Comparison of ENCODE assay signal across 18 cellular contexts in the genomic region with DNA sequence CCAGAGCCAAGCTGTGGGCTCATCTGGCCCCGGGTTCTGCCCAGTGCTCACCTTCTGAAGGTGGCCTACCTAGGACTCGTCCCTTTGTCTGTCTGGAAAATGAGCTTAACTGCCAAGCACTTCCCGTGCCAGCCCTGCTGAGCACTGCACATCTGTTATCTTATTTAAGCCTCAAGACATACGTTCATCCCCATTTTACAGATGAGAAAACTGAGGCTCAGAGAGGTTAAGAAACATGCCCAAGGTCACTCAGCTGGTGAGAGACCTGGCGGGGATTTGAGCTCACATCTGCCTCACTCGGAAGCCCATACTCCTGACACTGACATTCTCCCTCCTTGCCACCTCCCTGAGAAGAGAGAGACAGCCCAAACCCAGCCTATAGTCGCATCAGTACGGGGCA.
A peak's percentile ranks its signal among the peaks of the same experiment; 100 is the strongest.
DNase-seq lines count a peak whose midpoint lies in the region; ATAC-seq, FAIRE-seq and TF ChIP-seq lines count a peak whose summit lies in the region.
"Had no signal": no experiment of that assay in that cellular context is flagged by ENCODE, and none has a peak within 500 bp of the region (broad histone marks: within the 10 kb centered on the region; RNA-seq: fewer than 3 reads in every experiment).

No MANE protein-coding gene starts in this region.

- H2BK12ac ChIP-seq in H1 (ENCODE audit: low read depth, low read length): no peak overlapping the region

- FAIRE-seq in HepG2 (lab: Jason Lieb, UNC): no peak
- FAIRE-seq in H1 (lab: Jason Lieb, UNC): no peak
- FAIRE-seq: GM12878, GM19239, H54 had no signal

- no peak overlapping the region for H4K5ac ChIP-seq in H1 (ENCODE audit: insufficient read length, low read depth, low read length)

- H4K20me1 ChIP-seq in HepG2 (ENCODE audit: insufficient read depth, low read length): no peaks in the 10 kb centered on the region
- H4K20me1 ChIP-seq in H1 (replicated peaks in 1 of 2; ENCODE audit: control insufficient read depth in 1 of 2, insufficient read depth in 2 of 2, low read length in 2 of 2): peaks cover 0 to 3% of the 10 kb centered on the region in 2 experiments
- H4K20me1 ChIP-seq: BLaER1 treated with 17β-estradiol and CSF1 and Interleukin-3, amounts not matched to agents 10 nM and 100 nM had no signal

- H3K23ac ChIP-seq in H1 (ENCODE audit: insufficient read length): no peak overlapping the region

- no peak for TF ChIP-seq RAD21 in HepG2 (CRISPR knock-in tag; IDR thresholded peaks at IDR 0.05)
- no peak for TF ChIP-seq RAD21 in H1 (IDR thresholded peaks at IDR 0.05 in 1 of 2, conservative IDR thresholded peaks at IDR 0.05 in 1 of 2; ENCODE audit: low read depth in 2 of 2, low read length in 2 of 2)

- H2AK5ac ChIP-seq in H1 (ENCODE audit: low read depth, low read length): no peak overlapping the region

- H3K23me2 ChIP-seq in H1 (ENCODE audit: low read depth, low read length): peaks cover 2% of the 10 kb centered on the region; the same call in 1 of the 2 replicates

- H4K91ac ChIP-seq in H1 (replicated peaks; ENCODE audit: insufficient read length, low read length): no peak overlapping the region

- no peak for ATAC-seq in HepG2
- no peak for ATAC-seq in right lobe of liver
- no peak for ATAC-seq in SK-N-SH treated with all-trans-retinoic acid at 6 μM for 48 hours
- ATAC-seq: GM12878, HCT116 had no signal

- TF ChIP-seq POLR2A in HepG2 (IDR thresholded peaks at IDR 0.05; ENCODE audit: insufficient read depth in 1 of 2, low read depth in 2 of 2, low read length in 2 of 2) (no peak), right lobe of liver (IDR thresholded peaks at IDR 0.05) (no peak), H1 (IDR thresholded peaks at IDR 0.05; ENCODE audit: control extremely low read depth in 1 of 2, low read depth in 2 of 2, low read length in 2 of 2) (no peak), spleen (IDR thresholded peaks at IDR 0.05) (no peak)

- no peak overlapping the region for H3K4me3 ChIP-seq in HepG2 (replicated peaks in 1 of 3; ENCODE audit: insufficient read depth in 1 of 3, low read depth in 2 of 3, low read length in 3 of 3)
- no peak overlapping the region for H3K4me3 ChIP-seq in right lobe of liver
- no peak overlapping the region for H3K4me3 ChIP-seq in H1 (ENCODE audit: extremely low read depth in 1 of 4, insufficient read depth in 2 of 4, low read depth in 3 of 4, low read length in 4 of 4)
- no peak overlapping the region for H3K4me3 ChIP-seq in spleen
- H3K4me3 ChIP-seq: BLaER1 treated with 17β-estradiol and CSF1 and Interleukin-3, amounts not matched to agents 10 nM and 100 nM; GM12878; GM23248 had no signal

- H3K36me3 ChIP-seq in HepG2 (replicated peaks in 1 of 2; ENCODE audit: control insufficient read depth in 1 of 2, insufficient read depth in 2 of 2, low read length in 2 of 2) (no peaks in the 10 kb centered on the region), right lobe of liver (no peaks in the 10 kb centered on the region), H1 (ENCODE audit: control insufficient read depth in 2 of 4, insufficient read depth in 4 of 4, low read length in 3 of 4) (no peaks in the 10 kb centered on the region), spleen (no peaks in the 10 kb centered on the region)
- H3K36me3 ChIP-seq: BLaER1 treated with 17β-estradiol and CSF1 and Interleukin-3, amounts not matched to agents 10 nM and 100 nM had no signal

- CTCF ChIA-PET in HepG2 (lab: Yijun Ruan, JAX; ENCODE audit: low intra/inter-chr PET ratio, low total read pairs) (no interaction called here), H1 (lab: Charles Lee; ENCODE audit: partially characterized antibody) (interaction anchor here (1.0 to 1.5 kb wide), 2 partner anchors 13 to 50 kb away, joined by 3 to 4 read pairs; no protein-coding TSS in a partner anchor)

- H3K27me3 ChIP-seq in HepG2 (ENCODE audit: control insufficient read depth in 1 of 2, insufficient read depth in 2 of 2, low read length in 2 of 2) (peaks cover 0 to 45% of the 10 kb centered on the region in 2 experiments; a peak in 3 of 5 replicates), right lobe of liver (no peaks in the 10 kb centered on the region), H1 (replicated peaks in 1 of 4; ENCODE audit: control insufficient read depth in 3 of 4, extremely low read depth in 1 of 4, insufficient read depth in 3 of 4, low read length in 3 of 4) (peaks cover 0 to 18% (median 9%) of the 10 kb centered on the region in 4 experiments; a peak in 4 of 7 replicates), spleen (replicated peaks in 1 of 7) (peaks cover 0 to 87% (median 14%) of the 10 kb centered on the region in 7 donors)

- intact Hi-C loops in HepG2 (cut with micrococcal nuclease; ENCODE audit: unreplicated experiment) (no loop called here), right lobe of liver (cut with DNase I) (no loop called here), spleen (cut with DNase I; ENCODE audit: low total_unique reads) (no loop called here)

- no peak overlapping the region for H3K9ac ChIP-seq in HepG2 (ENCODE audit: insufficient read depth, low read depth, low read length)
- H3K9ac ChIP-seq in H1 (replicated peaks in 1 of 4; ENCODE audit: extremely low read depth in 1 of 4, low read depth in 3 of 4, low read length in 3 of 4): no peak overlapping the region
- H3K9ac ChIP-seq: BLaER1 treated with 17β-estradiol and CSF1 and Interleukin-3, amounts not matched to agents 10 nM and 100 nM; GM23248 had no signal

- H2BK5ac ChIP-seq in H1 (ENCODE audit: low read depth, low read length): no peak overlapping the region

- DNase-seq in HepG2 (ENCODE audit: low spot score) (no peak), right lobe of liver (no peak), H1 (ENCODE audit: low read depth in 1 of 2, low spot score in 2 of 2) (no peak), spleen (peak; percentile 36), OCI-M1 (lab: John Stamatoyannopoulos, UW) (no peak)
- DNase-seq: CD8-positive, alpha-beta memory T cell; COR-L47; DMS 273 treated with DMSO at 0.1 percent for 48 hours; DMS53; DND-41; EL; GM23248 had no signal

- no peaks in the 10 kb centered on the region for H3K79me2 ChIP-seq in HepG2 (ENCODE audit: insufficient read depth, low read length)
- H3K79me2 ChIP-seq in H1 (ENCODE audit: control insufficient read depth in 1 of 2, insufficient read depth in 2 of 2, low read length in 2 of 2): no peaks in the 10 kb centered on the region

- H4K8ac ChIP-seq in H1 (ENCODE audit: extremely low read depth, insufficient read depth, low read length): no peak overlapping the region

- in situ Hi-C loops in HepG2 (cut with HindIII; ENCODE audit: extremely low pct_ligation_motif_present, low pct_unique_long_range_greater_than_20kb): no loop called here

- no peak overlapping the region for H2BK15ac ChIP-seq in H1 (ENCODE audit: low read length)

- H3K4me2 ChIP-seq in HepG2 (ENCODE audit: low read depth, low read length) (no peak overlapping the region), H1 (ENCODE audit: insufficient read depth in 1 of 2, low read depth in 2 of 2, low read length in 2 of 2) (no peak overlapping the region)

- no peak overlapping the region for H3K4ac ChIP-seq in H1 (replicated peaks; ENCODE audit: insufficient read length, low read depth, low read length)

- POLR2A ChIA-PET in HepG2 (lab: Yijun Ruan, JAX): no interaction called here
- POLR2A ChIA-PET in H1 (lab: Charles Lee; ENCODE audit: partially characterized antibody): interaction anchor here (0.9 kb wide), 1 partner anchor 222 kb away, joined by 3 read pairs; no protein-coding TSS in a partner anchor

- 31% methylated on average over 8 of the region's 8 CpGs for WGBS in HepG2 (ENCODE audit: low lambda C conversion rate)
- 79% methylated on average over 4 of the region's 8 CpGs for WGBS in right lobe of liver (ENCODE audit: insufficient coverage, low coverage, low lambda C conversion rate, missing lambda C conversion rate)
- WGBS in H1 (ENCODE audit: extremely low coverage in 1 of 2, insufficient coverage in 1 of 2, insufficient read length in 1 of 2, insufficient replicate concordance in 2 of 2, low coverage in 1 of 2, low lambda C conversion rate in 2 of 2, missing lambda C conversion rate in 1 of 2), 2 experiments: 87% methylated on average over 8 of the region's 8 CpGs; no CpG with 5 or more reads in 1 of the 2 experiments
- WGBS in spleen, 5 donors: 80 to 91% (median 85%) methylated on average over 8 of the region's 8 CpGs

- no peak overlapping the region for H3K27ac ChIP-seq in HepG2 (ENCODE audit: extremely low read length, insufficient read depth, low read length)
- no peak overlapping the region for H3K27ac ChIP-seq in right lobe of liver
- H3K27ac ChIP-seq in H1 (ENCODE audit: low read depth, low read length): no peak overlapping the region
- no peak overlapping the region for H3K27ac ChIP-seq in spleen
- H3K27ac ChIP-seq: BLaER1 treated with 17β-estradiol and CSF1 and Interleukin-3, amounts not matched to agents 10 nM and 100 nM; GM23248 had no signal

- H3K14ac ChIP-seq in H1 (ENCODE audit: insufficient read length): no peak overlapping the region

- H3K79me1 ChIP-seq in H1 (ENCODE audit: low read depth, low read length): no peaks in the 10 kb centered on the region

- BruUV-seq in HepG2 (replicated peaks; lab: Mats Ljungman, UMichigan): no TSS peak

- no peaks in the 10 kb centered on the region for H3K4me1 ChIP-seq in HepG2 (ENCODE audit: insufficient read depth, low read length)
- H3K4me1 ChIP-seq in right lobe of liver: no peaks in the 10 kb centered on the region
- peaks cover 0 to 6% (median 5%) of the 10 kb centered on the region in 4 experiments; a peak in 3 of 7 replicates for H3K4me1 ChIP-seq in H1 (replicated peaks in 1 of 4; ENCODE audit: control insufficient read depth in 3 of 4, insufficient read depth in 4 of 4, low read length in 3 of 4)
- H3K4me1 ChIP-seq in spleen: peaks cover 0 to 9% (median 0%) of the 10 kb centered on the region in 6 donors

- H2AFZ ChIP-seq in HepG2 (ENCODE audit: low read length): no peak overlapping the region
- no peak overlapping the region for H2AFZ ChIP-seq in H1 (ENCODE audit: low read length)
- H2AFZ ChIP-seq: GM23248 had no signal

- H2BK20ac ChIP-seq in H1 (ENCODE audit: low read length): 0 out of 2 replicates have a peak overlapping the region, but pooled peaks have one; percentile 27

- H3K56ac ChIP-seq in H1 (replicated peaks; ENCODE audit: insufficient read length, low read depth, low read length): no peak overlapping the region

- no peak overlapping the region for H2BK120ac ChIP-seq in H1 (replicated peaks; ENCODE audit: low read depth, low read length)

- TF ChIP-seq CTCF in HepG2 (CRISPR knock-in tag; IDR thresholded peaks at IDR 0.05) (no peak), right lobe of liver (IDR thresholded peaks at IDR 0.05) (no peak), H1 (IDR thresholded peaks at IDR 0.05; ENCODE audit: control extremely low read depth in 1 of 3, insufficient read depth in 1 of 3, low read depth in 1 of 3, low read length in 3 of 3) (no peak), spleen (IDR thresholded peaks at IDR 0.05 in 8 of 11, conservative IDR thresholded peaks at IDR 0.05 in 3 of 11) (no peak)

- H3K9me3 ChIP-seq in HepG2 (ENCODE audit: low read length) (peaks cover 5% of the 10 kb centered on the region; the same call in 1 of the 2 replicates), right lobe of liver (no peaks in the 10 kb centered on the region), H1 (ENCODE audit: insufficient read depth in 2 of 2, low read depth in 1 of 2, low read length in 1 of 2) (no peaks in the 10 kb centered on the region), spleen (peaks cover 0 to 11% (median 0%) of the 10 kb centered on the region in 8 donors)

- no peak for TF ChIP-seq EP300 in HepG2 (IDR thresholded peaks at IDR 0.05; ENCODE audit: low read depth in 2 of 2, low read length in 2 of 2)
- no peak for TF ChIP-seq EP300 in HepG2 (CRISPR knock-in tag; IDR thresholded peaks at IDR 0.05; ENCODE audit: borderline replicate concordance)
- no peak for TF ChIP-seq EP300 in H1 (IDR thresholded peaks at IDR 0.05; ENCODE audit: borderline replicate concordance in 1 of 2, low read depth in 2 of 2, low read length in 2 of 2)

- no peak overlapping the region for H3K18ac ChIP-seq in H1 (ENCODE audit: extremely low read depth, low read length)
